2 cellular contexts compared by ENCODE assay signal in genomic region chr20:46715292-46715756, GRCh38.
TF ChIP-seq lines count a peak whose summit lies in the region.

No MANE protein-coding gene starts in this region.

TF ChIP-seq in GM23338, 12 proteins besides CTCF, POLR2A, EP300 and RAD21 (continued from another document):
- TF ChIP-seq ETS1 (IDR thresholded peaks at IDR 0.05): no peak
- no peak for TF ChIP-seq JUNB (IDR thresholded peaks at IDR 0.05; ENCODE audit: unreplicated experiment)
- TF ChIP-seq STAT1 (IDR thresholded peaks at IDR 0.05; ENCODE audit: unreplicated experiment): no peak
- TF ChIP-seq ZNF114 (CRISPR knock-in tag; IDR thresholded peaks at IDR 0.05): no peak
- no peak for TF ChIP-seq POLR2AphosphoS5 (IDR thresholded peaks at IDR 0.05; ENCODE audit: low read depth)
- no peak for TF ChIP-seq NANOG (IDR thresholded peaks at IDR 0.05; ENCODE audit: borderline replicate concordance)
- TF ChIP-seq ZNF462 (CRISPR knock-in tag; IDR thresholded peaks at IDR 0.05): 0 out of 2 replicates have a peak, but pooled peaks have one; percentile 28
- no peak for TF ChIP-seq REST (IDR thresholded peaks at IDR 0.05; ENCODE audit: unreplicated experiment)
- no peak for TF ChIP-seq EZH2 (IDR thresholded peaks at IDR 0.05; ENCODE audit: low read depth, unreplicated experiment)

TF ChIP-seq in WTC11, 78 proteins besides CTCF, POLR2A, EP300 and RAD21 (continued from another document):
- no peak for TF ChIP-seq E2F4 (CRISPR knock-in tag; IDR thresholded peaks at IDR 0.05; ENCODE audit: borderline replicate concordance, low read depth)
- TF ChIP-seq ATF6 (CRISPR knock-in tag; IDR thresholded peaks at IDR 0.05): no peak
- TF ChIP-seq NR3C1 (CRISPR knock-in tag; conservative IDR thresholded peaks at IDR 0.05; ENCODE audit: low read depth): no peak
- TF ChIP-seq ZNF317 (CRISPR knock-in tag; IDR thresholded peaks at IDR 0.05; ENCODE audit: borderline replicate concordance, low read depth): no peak
- no peak for TF ChIP-seq ATF2 (CRISPR knock-in tag; IDR thresholded peaks at IDR 0.05; ENCODE audit: borderline replicate concordance, low read depth)
- no peak for TF ChIP-seq E2F1 (CRISPR knock-in tag; IDR thresholded peaks at IDR 0.05)
- no peak for TF ChIP-seq IRF1 (CRISPR knock-in tag; IDR thresholded peaks at IDR 0.05)
- TF ChIP-seq CBFB (CRISPR knock-in tag; IDR thresholded peaks at IDR 0.05; ENCODE audit: low read depth): no peak
- no peak for TF ChIP-seq JAZF1 (CRISPR knock-in tag; IDR thresholded peaks at IDR 0.05)
- no peak for TF ChIP-seq MYBL2 (CRISPR knock-in tag; IDR thresholded peaks at IDR 0.05)
- no peak for TF ChIP-seq FOXJ3 (CRISPR knock-in tag; IDR thresholded peaks at IDR 0.05; ENCODE audit: borderline replicate concordance)
